In the genomic region with DNA sequence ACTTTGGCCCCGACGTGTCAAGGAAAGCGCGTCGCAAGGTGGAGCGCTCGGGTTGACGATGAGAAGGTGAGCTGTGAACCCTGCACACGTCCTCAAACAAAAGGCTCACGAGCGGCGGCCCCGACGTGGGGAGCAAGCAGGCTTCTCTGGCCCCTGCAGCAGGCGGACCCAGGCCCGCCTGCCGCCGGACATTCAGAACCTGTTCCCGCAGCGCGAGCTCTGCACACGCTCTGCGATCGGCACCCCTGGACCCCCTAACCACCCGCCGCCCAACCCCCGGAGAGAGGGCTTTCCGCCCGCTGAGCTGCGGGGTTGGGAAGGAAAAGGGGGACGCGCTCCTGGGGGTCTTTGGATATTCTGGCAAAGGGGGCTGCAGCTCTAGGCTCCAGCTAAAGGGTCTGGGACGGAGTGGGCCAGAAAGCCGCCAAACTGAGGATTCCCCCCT, we compare ENCODE assay signal across 2 cellular contexts.
TF ChIP-seq lines count a peak whose summit lies in the region.

No MANE protein-coding gene starts in this region.

TF ChIP-seq in HepG2, 621 proteins besides CTCF, POLR2A, EP300 and RAD21:
- TF ChIP-seq CC2D1A (CRISPR knock-in tag; IDR thresholded peaks at IDR 0.05) (no peak), KDM1A (CRISPR knock-in tag; IDR thresholded peaks at IDR 0.05) (no peak), CEBPB (IDR thresholded peaks at IDR 0.05; ENCODE audit: borderline replicate concordance, low read depth, low read length) (no peak)

TF ChIP-seq in endothelial cell of umbilical vein, 7 proteins besides CTCF, POLR2A, EP300 and RAD21:
- no peak for TF ChIP-seq JUN (IDR thresholded peaks at IDR 0.05; ENCODE audit: borderline replicate concordance, insufficient read depth, insufficient read length, low read depth)
- TF ChIP-seq MYC (IDR thresholded peaks at IDR 0.05; ENCODE audit: low read depth, low read length): no peak
- no peak for TF ChIP-seq EZH2 (IDR thresholded peaks at IDR 0.05; ENCODE audit: borderline replicate concordance, low read depth, low read length, severe bottlenecking)
- TF ChIP-seq, protein P1, sequence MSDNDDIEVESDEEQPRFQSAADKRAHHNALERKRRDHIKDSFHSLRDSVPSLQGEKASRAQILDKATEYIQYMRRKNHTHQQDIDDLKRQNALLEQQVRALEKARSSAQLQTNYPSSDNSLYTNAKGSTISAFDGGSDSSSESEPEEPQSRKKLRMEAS (IDR thresholded peaks at IDR 0.05; ENCODE audit: insufficient read depth, insufficient read length): no peak
- TF ChIP-seq POLR2AphosphoS5 (IDR thresholded peaks at IDR 0.05; ENCODE audit: insufficient read depth, low read depth, low read length): no peak
- no peak for TF ChIP-seq GATA2 (IDR thresholded peaks at IDR 0.05; ENCODE audit: insufficient read depth, insufficient read length, low read depth, low read length)
- TF ChIP-seq FOS (IDR thresholded peaks at IDR 0.05; ENCODE audit: borderline replicate concordance, insufficient read depth, low read length): no peak
TF ChIP-seq in endothelial cell of umbilical vein: peak in this region for 0.
